19 cellular contexts compared by ENCODE assay signal in genomic region chr14:81952917-81953316, GRCh38.
"Had no signal": no experiment of that assay in that cellular context is flagged by ENCODE, and none has a peak within 500 bp of the region (broad histone marks: within the 10 kb centered on the region; RNA-seq: fewer than 3 reads in every experiment).

No MANE protein-coding gene starts in this region.

- H3K4me3 Mint-ChIP-seq: dendritic cell treated with granulocyte-macrophage colony-stimulating factor and Interleukin-4, amounts not matched to agents 40 ng/mL and 50 ng/mL, for 4 days; effector memory CD8-positive, alpha-beta T cell had no signal

- H3K27me3 ChIP-seq: colonic mucosa, esophagus squamous epithelium, gastrocnemius medialis, heart right ventricle, left lung had no signal

- H3K27me3 Mint-ChIP-seq: dendritic cell treated with granulocyte-macrophage colony-stimulating factor and Interleukin-4, amounts not matched to agents 40 ng/mL and 50 ng/mL, for 4 days; effector memory CD8-positive, alpha-beta T cell had no signal

- H3K4me1 ChIP-seq: colonic mucosa, esophagus squamous epithelium, gastrocnemius medialis, heart right ventricle, left lung, lower lobe of right lung had no signal

- ATAC-seq: effector memory CD8-positive, alpha-beta T cell; gastrocnemius medialis; heart right ventricle; left cardiac atrium; left lung; left ventricle myocardium superior had no signal

- H3K27ac ChIP-seq: colonic mucosa, esophagus squamous epithelium, gastrocnemius medialis, heart right ventricle, left lung, lower lobe of right lung had no signal

- H3K9me3 ChIP-seq: colonic mucosa, esophagus squamous epithelium, gastrocnemius medialis, heart right ventricle, left lung, lower lobe of right lung had no signal

- DNase-seq: colonic mucosa; cortex of kidney; effector CD8-positive, alpha-beta T cell; effector memory CD8-positive, alpha-beta T cell; esophagus squamous epithelium; foreskin fibroblast; foreskin melanocyte; gastrocnemius medialis; glutamatergic neuron; head of caudate nucleus; heart right ventricle; hippocampal formation; left cardiac atrium; left lung; left ventricle myocardium superior; lower lobe of right lung; mesenchymal stem cell; midbrain had no signal

- H3K36me3 ChIP-seq: colonic mucosa, esophagus squamous epithelium, gastrocnemius medialis, heart right ventricle, left lung, lower lobe of right lung had no signal

- H3K27ac Mint-ChIP-seq: dendritic cell treated with granulocyte-macrophage colony-stimulating factor and Interleukin-4, amounts not matched to agents 40 ng/mL and 50 ng/mL, for 4 days; effector memory CD8-positive, alpha-beta T cell had no signal

- H3K4me3 ChIP-seq: colonic mucosa, esophagus squamous epithelium, gastrocnemius medialis, heart right ventricle, left lung, lower lobe of right lung had no signal
